17 cellular contexts compared by ENCODE assay signal in genomic region chr1:99305626-99306025, GRCh38. TPM values are rescaled to one million over a fixed set of nuclear protein-coding genes. Genes with fewer than 3 reads are reported as not detected.
"Had no signal": no experiment of that assay in that cellular context is flagged by ENCODE, and none has a peak within 500 bp of the region (broad histone marks: within the 10 kb centered on the region; RNA-seq: fewer than 3 reads in every experiment).

No MANE protein-coding gene starts in this region.

- H3K27me3 Mint-ChIP-seq: type B pancreatic cell had no signal

- H3K36me3 Mint-ChIP-seq: type B pancreatic cell had no signal

- H3K27ac ChIP-seq: left ventricle myocardium inferior, prostate gland, right lobe of liver, suprapubic skin had no signal

- H3K4me3 ChIP-seq: left ventricle myocardium inferior, prostate gland, right lobe of liver, suprapubic skin had no signal

- ATAC-seq: stimulated activated naive CD8-positive, alpha-beta T cell treated with anti-CD3 and anti-CD28 coated beads, Interleukin-15, Interleukin-2, amounts not matched to agents 100 U/mL and 50 U/mL, for 24 hours had no signal

- H3K9me3 ChIP-seq: left ventricle myocardium inferior, prostate gland, right lobe of liver, suprapubic skin had no signal

- H3K36me3 ChIP-seq: left ventricle myocardium inferior, prostate gland, right lobe of liver, suprapubic skin had no signal

- H3K27me3 ChIP-seq: right lobe of liver, suprapubic skin had no signal

- DNase-seq: activated CD4-positive, alpha-beta T cell treated with anti-CD3 and anti-CD28 coated beads, Interleukin-2, amount 50 U/mL, for 1 hour; activated CD4-positive, CD25-positive, alpha-beta regulatory T cell; activated naive CD4-positive, alpha-beta T cell treated with anti-CD3 and anti-CD28 coated beads, Interleukin-2, amount 50 U/mL, for 16 hours; amniotic stem cell; dermis blood vessel endothelial cell; left ventricle myocardium inferior; mesenchymal stem cell; nephron progenitor cell; stimulated activated CD4-positive, alpha-beta T cell treated with anti-CD3 and anti-CD28 coated beads, Interleukin-12 subunit alpha, Interleukin-12 subunit beta, amount 100 ng/mL, for 4 hours; stimulated activated CD8-positive, alpha-beta memory T cell treated with anti-CD3 and anti-CD28 coated beads, Interleukin-4, amount 100 ng/mL, for 48 hours; stimulated activated naive CD8-positive, alpha-beta T cell treated with anti-CD3 and anti-CD28 coated beads, Interleukin-15, Interleukin-2, amounts not matched to agents 100 U/mL and 50 U/mL, for 24 hours had no signal

- H3K4me1 Mint-ChIP-seq: nephron progenitor cell had no signal

- H3K27ac Mint-ChIP-seq: nephron progenitor cell; T-helper 1 cell treated with Interleukin-12 subunit alpha and Interleukin-12 subunit beta and Interleukin-4 antibody, amounts not matched to agents 30 μg/mL and 1 μg/mL, for 36 hours; type B pancreatic cell had no signal

- H3K9me3 Mint-ChIP-seq: nephron progenitor cell; T-helper 1 cell treated with Interleukin-12 subunit alpha and Interleukin-12 subunit beta and Interleukin-4 antibody, amounts not matched to agents 30 μg/mL and 1 μg/mL, for 36 hours; type B pancreatic cell had no signal

- FAIRE-seq: keratinocyte had no signal

- H3K4me3 Mint-ChIP-seq: nephron progenitor cell; T-helper 1 cell treated with Interleukin-12 subunit alpha and Interleukin-12 subunit beta and Interleukin-4 antibody, amounts not matched to agents 30 μg/mL and 1 μg/mL, for 36 hours; type B pancreatic cell had no signal

- H3K4me1 ChIP-seq: left ventricle myocardium inferior, prostate gland, suprapubic skin had no signal

RNA-seq across cellular contexts. Expression of gene PLPPR4, which starts 41.3 kb away (rescaled TPM):
- polyA plus RNA-seq: keratinocyte had no signal
